ENCODE assay signal across 12 cellular contexts in genomic region chr22:50756406-50756805, GRCh38. TPM values are rescaled to one million over a fixed set of nuclear protein-coding genes. Genes with fewer than 3 reads are reported as not detected.
DNase-seq lines count a peak whose midpoint lies in the region; ATAC-seq and TF ChIP-seq lines count a peak whose summit lies in the region.
"Not testable (repeated sequence)": the region's sequence is repeated elsewhere in the genome, so short reads cannot be mapped to it uniquely, and the experiment has no call there.
"Had no signal": no experiment of that assay in that cellular context is flagged by ENCODE, and none has a peak within 500 bp of the region (broad histone marks: within the 10 kb centered on the region; RNA-seq: fewer than 3 reads in every experiment).

No MANE protein-coding gene starts in this region.

- not testable (repeated sequence) for H3K9me2 ChIP-seq in OCI-LY1 (ENCODE audit: low read depth, low read length)

- not testable (repeated sequence) for H3K79me2 ChIP-seq in OCI-LY1 (ENCODE audit: insufficient read depth, low read length); parathyroid adenoma

- H2AFZ ChIP-seq in OCI-LY1 (ENCODE audit: low read length): not testable (repeated sequence)
- H2AFZ ChIP-seq in parathyroid adenoma: peak overlapping the region; percentile 46

- not testable (repeated sequence) for TF ChIP-seq CTCF in Calu3 (IDR thresholded peaks at IDR 0.05; ENCODE audit: unreplicated experiment); OCI-LY1 (IDR thresholded peaks at IDR 0.05; ENCODE audit: low read length); endodermal cell (conservative IDR thresholded peaks at IDR 0.05); parathyroid adenoma (IDR thresholded peaks at IDR 0.05); vagina (IDR thresholded peaks at IDR 0.05)

- H3K27ac Mint-ChIP-seq in Calu3 (ENCODE audit: unreplicated experiment); activated CD4-positive, alpha-beta memory T cell treated with anti-CD3 and anti-CD28 coated beads for 36 hours; activated naive CD8-positive, alpha-beta T cell treated with anti-CD3 and anti-CD28 coated beads, Interleukin-2, amount 10 ng/mL, durations not matched to agents 7 days and 5 days; endodermal cell; memory B cell: not testable (repeated sequence)

- not testable (repeated sequence) for ATAC-seq in activated naive CD8-positive, alpha-beta T cell treated with anti-CD3 and anti-CD28 coated beads, Interleukin-2, amount 10 ng/mL, durations not matched to agents 7 days and 5 days (ENCODE audit: low read depth); memory B cell (ENCODE audit: low read depth)

- DNase-seq in Calu3; activated CD4-positive, alpha-beta memory T cell treated with anti-CD3 and anti-CD28 coated beads for 36 hours; activated naive CD8-positive, alpha-beta T cell treated with anti-CD3 and anti-CD28 coated beads, Interleukin-2, amount 10 ng/mL, durations not matched to agents 7 days and 5 days; endodermal cell; memory B cell (ENCODE audit: low spot score in 2 of 2); vagina (ENCODE audit: extremely low spot score in 2 of 2): not testable (repeated sequence)

- H3K36me3 ChIP-seq in OCI-LY1 (ENCODE audit: insufficient read depth, low read length); endodermal cell (ENCODE audit: control insufficient read depth, insufficient read depth, low read length); parathyroid adenoma (ENCODE audit: control insufficient read depth, insufficient read depth, low read length); vagina: not testable (repeated sequence)

- H3K27ac ChIP-seq in OCI-LY1 (ENCODE audit: low read depth, low read length, poor library complexity, severe bottlenecking); endodermal cell (ENCODE audit: low read depth, low read length); parathyroid adenoma; vagina: not testable (repeated sequence)

- H3F3A ChIP-seq in OCI-LY1 (ENCODE audit: insufficient read depth, low read length): not testable (repeated sequence)

- not testable (repeated sequence) for H4K20me1 ChIP-seq in OCI-LY1 (ENCODE audit: insufficient read depth, low read length)

- H3K4me1 Mint-ChIP-seq in Calu3 (ENCODE audit: low read depth, unreplicated experiment); activated naive CD8-positive, alpha-beta T cell treated with anti-CD3 and anti-CD28 coated beads, Interleukin-2, amount 10 ng/mL, durations not matched to agents 7 days and 5 days; endodermal cell; memory B cell: not testable (repeated sequence)
- peaks cover 13% of the 10 kb centered on the region for H3K4me1 Mint-ChIP-seq in activated CD4-positive, alpha-beta memory T cell treated with anti-CD3 and anti-CD28 coated beads for 36 hours (ENCODE audit: low read depth)

- peak overlapping the region; percentile 85 for H3K4me3 Mint-ChIP-seq in Calu3 (ENCODE audit: low read depth, unreplicated experiment)
- H3K4me3 Mint-ChIP-seq in activated CD4-positive, alpha-beta memory T cell treated with anti-CD3 and anti-CD28 coated beads for 36 hours: peak overlapping the region; percentile 88
- peak overlapping the region; percentile 80 for H3K4me3 Mint-ChIP-seq in activated naive CD8-positive, alpha-beta T cell treated with anti-CD3 and anti-CD28 coated beads, Interleukin-2, amount 10 ng/mL, durations not matched to agents 7 days and 5 days
- H3K4me3 Mint-ChIP-seq in endodermal cell: peak overlapping the region; percentile 87
- peak overlapping the region; percentile 94 for H3K4me3 Mint-ChIP-seq in memory B cell

- not testable (repeated sequence) for H3K27me3 ChIP-seq in OCI-LY1 (ENCODE audit: insufficient read depth, low read length); endodermal cell (ENCODE audit: control insufficient read depth, insufficient read depth, low read length, poor library complexity, severe bottlenecking); parathyroid adenoma (ENCODE audit: control insufficient read depth, insufficient read depth, low read length); vagina

- intact Hi-C loops in Calu3 (cut with micrococcal nuclease; ENCODE audit: unreplicated experiment); activated CD4-positive, alpha-beta memory T cell treated with anti-CD3 and anti-CD28 coated beads for 36 hours (cut with micrococcal nuclease); vagina (cut with DNase I): not testable (repeated sequence)

- H3K27me3 Mint-ChIP-seq in Calu3 (ENCODE audit: unreplicated experiment) (peaks cover 30% of the 10 kb centered on the region), endodermal cell (ENCODE audit: insufficient read depth) (peaks cover 71% of the 10 kb centered on the region)
- H3K27me3 Mint-ChIP-seq in activated CD4-positive, alpha-beta memory T cell treated with anti-CD3 and anti-CD28 coated beads for 36 hours; memory B cell: not testable (repeated sequence)
- H3K27me3 Mint-ChIP-seq in activated naive CD8-positive, alpha-beta T cell treated with anti-CD3 and anti-CD28 coated beads, Interleukin-2, amount 10 ng/mL, durations not matched to agents 7 days and 5 days: peaks cover 24% of the 10 kb centered on the region

- not testable (repeated sequence) for BruUV-seq in Calu3 (replicated peaks; lab: Mats Ljungman, UMichigan)

- CTCF ChIA-PET in Calu3 (lab: Charles Lee): not testable (repeated sequence)
- CTCF ChIA-PET in activated CD4-positive, alpha-beta memory T cell treated with anti-CD3 and anti-CD28 coated beads for 36 hours (lab: Charles Lee): interaction anchor here (1.1 kb wide), 1 partner anchor 54 kb away, joined by 3 read pairs; no protein-coding TSS in a partner anchor

- H3K36me3 Mint-ChIP-seq in Calu3 (ENCODE audit: insufficient read depth, unreplicated experiment); activated CD4-positive, alpha-beta memory T cell treated with anti-CD3 and anti-CD28 coated beads for 36 hours; activated naive CD8-positive, alpha-beta T cell treated with anti-CD3 and anti-CD28 coated beads, Interleukin-2, amount 10 ng/mL, durations not matched to agents 7 days and 5 days; endodermal cell (ENCODE audit: low read depth); memory B cell: not testable (repeated sequence)

- 28% methylated on average over 6 of the region's 9 CpGs; no CpG with 5 or more reads in 1 of the 2 experiments for WGBS in endodermal cell (ENCODE audit: insufficient coverage in 1 of 2, insufficient read length in 1 of 2), 2 experiments

- H3K4me2 ChIP-seq in OCI-LY1 (ENCODE audit: low read length); parathyroid adenoma (ENCODE audit: low read length): not testable (repeated sequence)

- TF ChIP-seq POLR2A in vagina (IDR thresholded peaks at IDR 0.05): not testable (repeated sequence)

- not testable (repeated sequence) for H3K9me3 ChIP-seq in OCI-LY1 (ENCODE audit: low read length); endodermal cell (ENCODE audit: control insufficient read depth, low read length); parathyroid adenoma (ENCODE audit: control insufficient read depth, low read length); vagina

- H3K9me3 Mint-ChIP-seq in Calu3 (ENCODE audit: low read depth, unreplicated experiment); activated CD4-positive, alpha-beta memory T cell treated with anti-CD3 and anti-CD28 coated beads for 36 hours; activated naive CD8-positive, alpha-beta T cell treated with anti-CD3 and anti-CD28 coated beads, Interleukin-2, amount 10 ng/mL, durations not matched to agents 7 days and 5 days; memory B cell: not testable (repeated sequence)
- peaks cover 11% of the 10 kb centered on the region for H3K9me3 Mint-ChIP-seq in endodermal cell

- H3K4me3 ChIP-seq in OCI-LY1 (ENCODE audit: low read depth, low read length, poor library complexity, severe bottlenecking) (peak overlapping the region; percentile 63), endodermal cell (ENCODE audit: low read length) (peak overlapping the region; percentile 94), parathyroid adenoma (ENCODE audit: low read depth, low read length) (peak overlapping the region; percentile 42), vagina (peak overlapping the region; percentile 54 to 65)

- not testable (repeated sequence) for H3K4me1 ChIP-seq in OCI-LY1 (ENCODE audit: insufficient read depth, low read length, severe bottlenecking); endodermal cell (ENCODE audit: control insufficient read depth, insufficient read depth, low read length); parathyroid adenoma; vagina

- not testable (repeated sequence) for H3K9ac ChIP-seq in OCI-LY1 (ENCODE audit: low read length); endodermal cell (ENCODE audit: extremely low read depth, low read length, poor library complexity, severe bottlenecking); parathyroid adenoma

- POLR2A ChIA-PET in activated CD4-positive, alpha-beta memory T cell treated with anti-CD3 and anti-CD28 coated beads for 36 hours (lab: Charles Lee); activated naive CD8-positive, alpha-beta T cell treated with anti-CD3 and anti-CD28 coated beads, Interleukin-2, amount 10 ng/mL, durations not matched to agents 7 days and 5 days (lab: Charles Lee): not testable (repeated sequence)

RNA-seq across cellular contexts. Expression of gene ACR, which starts 18.4 kb away (rescaled TPM):
- not detected in 2 replicates for total RNA-seq in Calu3 (2022)
- total RNA-seq in activated CD4-positive, alpha-beta memory T cell treated with anti-CD3 and anti-CD28 coated beads for 36 hours: not detected
- not detected for total RNA-seq in activated naive CD8-positive, alpha-beta T cell treated with anti-CD3 and anti-CD28 coated beads, Interleukin-2, amount 10 ng/mL, durations not matched to agents 7 days and 5 days
- under 1 TPM in 1 of 2 donors, not detected in 1; 0.18 TPM for total RNA-seq in endodermal cell
- polyA plus RNA-seq in endodermal cell (2013, experiment 1 of 2): 0.71 TPM
- polyA plus RNA-seq in endodermal cell (2013, experiment 2 of 2): not detected
- not detected for total RNA-seq in vagina
- total RNA-seq: ascending aorta, foreskin keratinocyte, GM12878, occipital lobe had no signal
- polyA plus RNA-seq: foreskin keratinocyte, GM12878 had no signal

RNA-seq across cellular contexts. Expression of gene RABL2B, which starts 27.0 kb away (rescaled TPM):
- total RNA-seq in Calu3 (2022) (38.4 and 39.9 TPM in 2 replicates), endodermal cell (10 to 100 TPM; 35.4 to 35.5 TPM), vagina (28.2 TPM)
- 10 to 100 TPM; 20.0 to 21.8 TPM for total RNA-seq in activated CD4-positive, alpha-beta memory T cell treated with anti-CD3 and anti-CD28 coated beads for 36 hours
- 10 to 100 TPM; 38.4 to 41.0 TPM for total RNA-seq in activated naive CD8-positive, alpha-beta T cell treated with anti-CD3 and anti-CD28 coated beads, Interleukin-2, amount 10 ng/mL, durations not matched to agents 7 days and 5 days
- polyA plus RNA-seq in endodermal cell (2013, experiment 1 of 2): 35.2 TPM
- 31.8 TPM for polyA plus RNA-seq in endodermal cell (2013, experiment 2 of 2)

Comparison
In these comparisons a context has a peak if more than half of its experiments do, and no peak if none do; other contexts are left out.
1. H3K4me3 ChIP-seq: peak in every context shown above with its lines; median percentile 94 in endodermal cell; 63 in OCI-LY1; 60 in vagina; 42 in parathyroid adenoma.